ENCODE assay signal across 16 cellular contexts in genomic region chr7:27750336-27750735, GRCh38.
"Had no signal": no experiment of that assay in that cellular context is flagged by ENCODE, and none has a peak within 500 bp of the region (broad histone marks: within the 10 kb centered on the region; RNA-seq: fewer than 3 reads in every experiment).

No MANE protein-coding gene starts in this region.

- H3K27ac Mint-ChIP-seq: activated naive CD4-positive, alpha-beta T cell treated with anti-CD3 and anti-CD28 coated beads, Interleukin-2, amount 10 ng/mL, durations not matched to agents 7 days and 5 days; activated T-helper 2 cell treated with anti-CD3 and anti-CD28 coated beads, Interferon-gamma antibody, Interleukin-2, Interleukin-4, amounts not matched to agents 10 μg/mL and 5 μg/mL and 100 μg/mL, durations not matched to agents 14 hours and 24 hours and 36 hours; naive B cell had no signal

- H3K27me3 Mint-ChIP-seq: activated naive CD4-positive, alpha-beta T cell treated with anti-CD3 and anti-CD28 coated beads, Interleukin-2, amount 10 ng/mL, durations not matched to agents 7 days and 5 days; naive B cell had no signal

- FAIRE-seq: keratinocyte had no signal

- H3K9me3 ChIP-seq: gastroesophageal sphincter, heart right ventricle, left ventricle myocardium inferior, ovary, transverse colon, vagina had no signal

- H3K27me3 ChIP-seq: gastroesophageal sphincter, heart right ventricle, ovary, transverse colon, vagina had no signal

- H3K36me3 ChIP-seq: ovary had no signal

- ATAC-seq: gastroesophageal sphincter, heart right ventricle had no signal

- H3K27ac ChIP-seq: gastroesophageal sphincter, heart right ventricle, left ventricle myocardium inferior, ovary, transverse colon, vagina, VCaP had no signal

- DNase-seq: activated CD4-positive, alpha-beta T cell treated with anti-CD3 and anti-CD28 coated beads for 1 hour; activated CD4-positive, alpha-beta T cell treated with anti-CD3 and anti-CD28 coated beads, Interleukin-2, amount 50 U/mL, for 4 hours; activated naive CD4-positive, alpha-beta T cell treated with anti-CD3 and anti-CD28 coated beads, Interleukin-2, amount 10 ng/mL, durations not matched to agents 7 days and 5 days; heart right ventricle; left ventricle myocardium inferior; naive B cell; ovary; stimulated activated CD4-positive, alpha-beta T cell treated with anti-CD3 and anti-CD28 coated beads, Interleukin-4, amount 100 ng/mL, for 4 hours; stimulated activated CD8-positive, alpha-beta memory T cell treated with anti-CD3 and anti-CD28 coated beads, Interleukin-4, amount 100 ng/mL, for 48 hours; stimulated activated naive CD4-positive, alpha-beta T cell treated with Interleukin-2 at 50 U/mL for 16 hours; transverse colon had no signal

- H3K4me3 ChIP-seq: gastroesophageal sphincter, heart right ventricle, left ventricle myocardium inferior, ovary, transverse colon, vagina had no signal

- H3K4me3 Mint-ChIP-seq: activated naive CD4-positive, alpha-beta T cell treated with anti-CD3 and anti-CD28 coated beads, Interleukin-2, amount 10 ng/mL, durations not matched to agents 7 days and 5 days; naive B cell had no signal

- H3K9me3 Mint-ChIP-seq: activated naive CD4-positive, alpha-beta T cell treated with anti-CD3 and anti-CD28 coated beads, Interleukin-2, amount 10 ng/mL, durations not matched to agents 7 days and 5 days; activated T-helper 2 cell treated with anti-CD3 and anti-CD28 coated beads, Interferon-gamma antibody, Interleukin-2, Interleukin-4, amounts not matched to agents 10 μg/mL and 5 μg/mL and 100 μg/mL, durations not matched to agents 14 hours and 24 hours and 36 hours; naive B cell had no signal
